Comparison of ENCODE assay signal across 9 cellular contexts in the genomic region with DNA sequence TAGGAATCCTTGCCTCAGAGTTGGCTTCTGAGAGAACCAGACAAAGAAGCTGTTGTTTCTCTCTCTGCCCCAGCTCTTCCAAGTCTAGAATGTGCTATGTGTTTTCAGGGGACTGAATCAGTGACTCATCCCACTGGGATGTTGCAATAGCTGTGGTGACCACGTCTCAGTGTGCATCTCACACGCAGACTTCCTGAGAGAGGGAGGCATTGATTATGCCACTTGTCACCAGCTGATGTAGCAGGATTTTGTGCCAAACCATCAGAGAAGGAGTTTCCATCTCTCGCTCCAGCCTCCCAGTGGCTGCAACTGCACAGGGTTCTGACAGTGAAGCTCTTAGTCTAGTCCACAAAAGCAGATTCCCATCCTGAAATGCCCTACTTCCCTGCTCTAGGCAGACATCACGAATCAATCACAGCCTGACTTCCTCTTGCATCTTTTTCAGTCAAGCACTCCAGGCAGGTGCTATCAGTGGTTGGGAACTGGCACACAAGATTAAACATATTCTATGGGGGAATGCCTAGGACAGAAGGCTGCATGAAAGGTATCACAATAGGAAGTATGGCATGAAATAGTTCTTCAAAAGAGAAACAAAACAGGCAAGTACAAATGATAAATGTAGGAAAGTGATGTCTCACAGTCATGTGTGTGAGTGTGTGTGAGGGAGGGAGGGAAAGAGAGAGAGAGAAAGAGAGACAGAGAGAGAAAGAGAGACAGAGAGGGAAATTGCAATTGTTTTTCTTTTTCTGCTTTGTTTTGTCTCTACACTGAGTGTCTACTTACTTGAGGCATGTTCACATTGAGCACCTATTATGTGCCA.
A peak's percentile ranks its signal among the peaks of the same experiment; 100 is the strongest.
DNase-seq lines count a peak whose midpoint lies in the region; ATAC-seq, FAIRE-seq and TF ChIP-seq lines count a peak whose summit lies in the region.
"Had no signal": no experiment of that assay in that cellular context is flagged by ENCODE, and none has a peak within 500 bp of the region (broad histone marks: within the 10 kb centered on the region; RNA-seq: fewer than 3 reads in every experiment).

No MANE protein-coding gene starts in this region.

- CTCF ChIA-PET in MCF 10A (lab: Yijun Ruan, JAX), result no interaction called here
- CTCF ChIA-PET in CD4-positive, alpha-beta memory T cell (lab: Charles Lee; ENCODE audit: partially characterized antibody), result no interaction called here

- no peak for TF ChIP-seq POLR2A in lower leg skin (IDR thresholded peaks at IDR 0.05)

- peaks cover 26% of the 10 kb centered on the region for H3K4me1 Mint-ChIP-seq in MCF 10A (ENCODE audit: insufficient read depth, unreplicated experiment)
- H3K4me1 Mint-ChIP-seq in CD4-positive, alpha-beta memory T cell, result no peaks in the 10 kb centered on the region
- H3K4me1 Mint-ChIP-seq: naive B cell had no signal

- no TSS peak for BruUV-seq in MCF 10A (replicated peaks; lab: Mats Ljungman, UMichigan)

- FAIRE-seq in urothelium cell line (lab: Jason Lieb, UNC), result peak; percentile 100

- POLR2A ChIA-PET in MCF 10A (lab: Yijun Ruan, JAX), result no interaction called here
- POLR2A ChIA-PET in CD4-positive, alpha-beta memory T cell (lab: Charles Lee; ENCODE audit: partially characterized antibody), result no interaction called here

- no peaks in the 10 kb centered on the region for H3K9me3 ChIP-seq in CD4-positive, alpha-beta memory T cell (ENCODE audit: control insufficient read depth in 1 of 2, low read length in 2 of 2)

- H3K4me3 Mint-ChIP-seq in MCF 10A (ENCODE audit: unreplicated experiment), result no peak overlapping the region
- H3K4me3 Mint-ChIP-seq in CD4-positive, alpha-beta memory T cell, result no peak overlapping the region
- H3K4me3 Mint-ChIP-seq: naive B cell had no signal

- no peak overlapping the region for H3K4me3 ChIP-seq in lower leg skin (ENCODE audit: low read depth, poor library complexity, severe bottlenecking)
- no peak overlapping the region for H3K4me3 ChIP-seq in CD4-positive, alpha-beta memory T cell (ENCODE audit: low read length in 2 of 2)

- DNase-seq in Right ventricle myocardium inferior (ENCODE audit: missing footprints) (no peak), cardiac septum (ENCODE audit: low spot score) (no peak), MCF 10A (ENCODE audit: unreplicated experiment) (peak; percentile 86), lower leg skin (ENCODE audit: low spot score in 2 of 2) (peak; percentile 92), urothelium cell line (ENCODE audit: low spot score) (peak; percentile 98), NCI-H69 (lab: John Stamatoyannopoulos, UW) (no peak)
- no peak for DNase-seq in CD4-positive, alpha-beta memory T cell
- DNase-seq: naive B cell had no signal

- intact Hi-C loops in Right ventricle myocardium inferior (cut with DNase I), result no loop called here
- intact Hi-C loops in cardiac septum (cut with DNase I), result loop anchor here (10.0 kb wide), 1 partner anchor 401 kb away; no protein-coding TSS in a partner anchor
- intact Hi-C loops in MCF 10A (cut with micrococcal nuclease), result no loop called here
- intact Hi-C loops in lower leg skin (cut with DNase I; ENCODE audit: low total_unique reads), result no loop called here
- intact Hi-C loops in CD4-positive, alpha-beta memory T cell (cut with micrococcal nuclease), result no loop called here

- ATAC-seq in Right ventricle myocardium inferior (peak; percentile 95), GM19455 (IDR thresholded peaks at IDR 0.05; ENCODE audit: unreplicated experiment) (no peak)

- TF ChIP-seq CTCF in MCF 10A (IDR thresholded peaks at IDR 0.05; ENCODE audit: unreplicated experiment) (no peak), lower leg skin (IDR thresholded peaks at IDR 0.05) (no peak)

- no peaks in the 10 kb centered on the region for H3K36me3 ChIP-seq in CD4-positive, alpha-beta memory T cell (ENCODE audit: insufficient read depth, low read length)

- no peaks in the 10 kb centered on the region for H3K4me1 ChIP-seq in CD4-positive, alpha-beta memory T cell (ENCODE audit: insufficient read depth, low read length)

- H3K27me3 Mint-ChIP-seq in MCF 10A (ENCODE audit: insufficient read depth, unreplicated experiment), result no peaks in the 10 kb centered on the region
- peaks cover 0 to 8% of the 10 kb centered on the region in 2 donors for H3K27me3 Mint-ChIP-seq in CD4-positive, alpha-beta memory T cell

- no peaks in the 10 kb centered on the region for H3K27me3 ChIP-seq in CD4-positive, alpha-beta memory T cell (ENCODE audit: insufficient read depth, low read length)

- WGBS in lower leg skin, 2 donors, result 27 to 36% methylated on average over 4 of the region's 4 CpGs

- H3K36me3 Mint-ChIP-seq in MCF 10A (ENCODE audit: insufficient read depth, unreplicated experiment), result no peaks in the 10 kb centered on the region
- H3K36me3 Mint-ChIP-seq in CD4-positive, alpha-beta memory T cell, result no peaks in the 10 kb centered on the region

- H3K9me3 Mint-ChIP-seq in MCF 10A (ENCODE audit: unreplicated experiment), result no peaks in the 10 kb centered on the region
- peaks cover 5 to 28% (median 12%) of the 10 kb centered on the region in 8 donors for H3K9me3 Mint-ChIP-seq in CD4-positive, alpha-beta memory T cell

- H3K27ac Mint-ChIP-seq in MCF 10A (ENCODE audit: low read depth, unreplicated experiment), result peak overlapping the region; percentile 31
- H3K27ac Mint-ChIP-seq in CD4-positive, alpha-beta memory T cell, result no peak overlapping the region
- H3K27ac Mint-ChIP-seq: naive B cell had no signal

- H3K27ac ChIP-seq in CD4-positive, alpha-beta memory T cell (ENCODE audit: low read depth, low read length), result no peak overlapping the region

Comparison
In these comparisons a context has a peak if more than half of its experiments do, and no peak if none do; other contexts are left out.
1. DNase-seq: peak in MCF 10A (single experiment), lower leg skin (2 of 2) and urothelium cell line (single experiment); none in Right ventricle myocardium inferior (single experiment), cardiac septum (single experiment), CD4-positive, alpha-beta memory T cell (0 of 5) and NCI-H69 (single experiment).